2 cellular contexts compared by ENCODE assay signal in genomic region chr1:27285791-27286190, GRCh38. TPM values are rescaled to one million over a fixed set of nuclear protein-coding genes. Genes with fewer than 3 reads are reported as not detected.
"Had no signal": no experiment of that assay in that cellular context is flagged by ENCODE, and none has a peak within 500 bp of the region (broad histone marks: within the 10 kb centered on the region; RNA-seq: fewer than 3 reads in every experiment).

No MANE protein-coding gene starts in this region.

RNA-seq across cellular contexts. Expression of gene SYTL1, which starts 56.0 kb away (rescaled TPM):
- total RNA-seq: occipital lobe had no signal
- polyA plus RNA-seq: neural cell had no signal
